ENCODE assay signal across 1 cellular context in the genomic region with DNA sequence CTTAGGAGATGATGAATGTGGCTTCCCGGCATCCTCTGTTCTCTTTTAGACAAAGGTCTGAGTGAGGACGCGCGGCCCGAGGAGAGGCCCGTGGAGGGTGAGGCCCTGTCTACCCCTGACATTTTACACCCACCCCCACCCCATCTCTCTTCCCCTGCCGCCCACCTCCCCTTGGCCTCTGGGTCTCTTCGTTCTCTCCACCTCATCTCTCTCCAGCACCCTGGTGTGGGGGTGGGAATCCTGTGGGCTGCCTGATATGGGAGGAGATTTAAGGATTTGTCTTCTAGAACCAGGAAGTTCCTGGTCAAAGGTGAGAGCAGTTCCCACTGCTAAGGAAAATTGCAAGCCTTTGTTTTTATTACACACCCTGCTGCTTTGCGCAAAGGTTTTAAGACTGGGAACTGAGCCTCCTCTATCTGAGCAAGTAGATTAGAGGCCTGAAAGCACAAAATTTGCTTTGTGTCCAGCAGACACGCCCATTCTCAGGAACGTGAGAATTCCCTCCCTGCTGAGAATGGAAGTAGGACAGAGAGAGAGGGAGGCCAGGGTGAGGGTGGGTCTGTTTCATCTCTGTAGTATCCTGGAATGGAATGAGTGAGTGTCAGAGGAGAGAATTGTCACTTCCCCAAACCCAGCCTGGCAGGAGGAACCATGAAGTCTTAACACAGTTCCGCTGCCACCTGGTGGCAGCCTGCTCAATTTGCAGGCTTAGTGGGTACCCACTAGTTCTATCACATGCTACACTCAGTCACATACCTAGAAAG.
TF ChIP-seq lines count a peak whose summit lies in the region.

No MANE protein-coding gene starts in this region.

TF ChIP-seq in HepG2, 621 proteins besides CTCF, POLR2A, EP300 and RAD21 (continued from another document):
- TF ChIP-seq, protein P1, sequence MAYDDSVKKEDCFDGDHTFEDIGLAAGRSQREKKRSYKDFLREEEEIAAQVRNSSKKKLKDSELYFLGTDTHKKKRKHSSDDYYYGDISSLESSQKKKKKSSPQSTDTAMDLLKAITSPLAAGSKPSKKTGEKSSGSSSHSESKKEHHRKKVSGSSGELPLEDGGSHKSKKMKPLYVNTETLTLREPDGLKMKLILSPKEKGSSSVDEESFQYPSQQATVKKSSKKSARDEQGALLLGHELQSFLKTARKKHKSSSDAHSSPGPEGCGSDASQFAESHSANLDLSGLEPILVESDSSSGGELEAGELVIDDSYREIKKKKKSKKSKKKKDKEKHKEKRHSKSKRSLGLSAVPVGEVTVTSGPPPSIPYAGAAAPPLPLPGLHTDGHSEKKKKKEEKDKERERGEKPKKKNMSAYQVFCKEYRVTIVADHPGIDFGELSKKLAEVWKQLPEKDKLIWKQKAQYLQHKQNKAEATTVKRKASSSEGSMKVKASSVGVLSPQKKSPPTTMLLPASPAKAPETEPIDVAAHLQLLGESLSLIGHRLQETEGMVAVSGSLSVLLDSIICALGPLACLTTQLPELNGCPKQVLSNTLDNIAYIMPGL (CRISPR knock-in tag; IDR thresholded peaks at IDR 0.05; ENCODE audit: borderline replicate concordance in 1 of 2, low read depth in 1 of 2) = no peak
- TF ChIP-seq, protein P2, sequence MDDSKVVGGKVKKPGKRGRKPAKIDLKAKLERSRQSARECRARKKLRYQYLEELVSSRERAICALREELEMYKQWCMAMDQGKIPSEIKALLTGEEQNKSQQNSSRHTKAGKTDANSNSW (CRISPR knock-in tag; IDR thresholded peaks at IDR 0.05; ENCODE audit: borderline replicate concordance) = no peak
- TF ChIP-seq ZNF484 (CRISPR knock-in tag; IDR thresholded peaks at IDR 0.05; ENCODE audit: borderline replicate concordance, low read depth) (no peak), SATB2 (CRISPR knock-in tag; IDR thresholded peaks at IDR 0.05) (no peak)
- TF ChIP-seq, protein P3, sequence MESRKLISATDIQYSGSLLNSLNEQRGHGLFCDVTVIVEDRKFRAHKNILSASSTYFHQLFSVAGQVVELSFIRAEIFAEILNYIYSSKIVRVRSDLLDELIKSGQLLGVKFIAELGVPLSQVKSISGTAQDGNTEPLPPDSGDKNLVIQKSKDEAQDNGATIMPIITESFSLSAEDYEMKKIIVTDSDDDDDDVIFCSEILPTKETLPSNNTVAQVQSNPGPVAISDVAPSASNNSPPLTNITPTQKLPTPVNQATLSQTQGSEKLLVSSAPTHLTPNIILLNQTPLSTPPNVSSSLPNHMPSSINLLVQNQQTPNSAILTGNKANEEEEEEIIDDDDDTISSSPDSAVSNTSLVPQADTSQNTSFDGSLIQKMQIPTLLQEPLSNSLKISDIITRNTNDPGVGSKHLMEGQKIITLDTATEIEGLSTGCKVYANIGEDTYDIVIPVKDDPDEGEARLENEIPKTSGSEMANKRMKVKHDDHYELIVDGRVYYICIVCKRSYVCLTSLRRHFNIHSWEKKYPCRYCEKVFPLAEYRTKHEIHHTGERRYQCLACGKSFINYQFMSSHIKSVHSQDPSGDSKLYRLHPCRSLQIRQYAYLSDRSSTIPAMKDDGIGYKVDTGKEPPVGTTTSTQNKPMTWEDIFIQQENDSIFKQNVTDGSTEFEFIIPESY (CRISPR knock-in tag; IDR thresholded peaks at IDR 0.05) = 0 out of 2 replicates have a peak, but pooled peaks have one; percentile 22
TF ChIP-seq in HepG2: peak in this region for 6.
